In the genomic region with DNA sequence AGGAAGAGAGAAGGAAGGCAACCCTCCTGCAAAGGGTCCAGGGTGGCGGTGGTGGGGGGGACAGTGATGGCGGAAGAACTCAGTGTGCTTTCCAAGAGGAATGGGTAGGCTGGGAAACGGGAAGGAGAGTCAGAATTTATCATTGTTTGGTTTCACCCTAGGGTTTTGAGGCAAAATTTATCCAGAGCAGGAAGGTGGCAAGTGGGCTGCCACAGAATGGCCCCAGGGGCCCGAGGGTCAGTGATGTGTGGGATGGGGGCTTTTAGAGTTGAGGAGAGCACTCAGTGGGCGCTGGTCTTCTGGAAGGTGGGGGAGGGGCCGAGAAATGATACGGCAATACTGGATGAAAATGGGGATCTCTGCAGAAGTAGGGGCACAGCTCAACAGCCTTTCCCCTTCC, we compare ENCODE assay signal across 11 cellular contexts. TPM values are rescaled to one million over a fixed set of nuclear protein-coding genes. Genes with fewer than 3 reads are reported as not detected.
A peak's percentile ranks its signal among the peaks of the same experiment; 100 is the strongest.
DNase-seq lines count a peak whose midpoint lies in the region; ATAC-seq and TF ChIP-seq lines count a peak whose summit lies in the region.
"Had no signal": no experiment of that assay in that cellular context is flagged by ENCODE, and none has a peak within 500 bp of the region (broad histone marks: within the 10 kb centered on the region; RNA-seq: fewer than 3 reads in every experiment).

No MANE protein-coding gene starts in this region.

- in situ Hi-C loops in IMR-90 (cut with MboI; ENCODE audit: low sequenced_read_pairs): no loop called here
- in situ Hi-C loops in HAP-1 (cut with MboI; ENCODE audit: low sequenced_read_pairs): no loop called here

- H3K36me3 ChIP-seq in ACC112 (ENCODE audit: insufficient read depth, low read length) (peaks cover 15% of the 10 kb centered on the region; the same call in 1 of the 2 replicates), IMR-90 (ENCODE audit: control insufficient read depth, insufficient read depth, low read length) (peaks cover 32% of the 10 kb centered on the region), esophagus muscularis mucosa (peaks cover 28 to 49% (median 43%) of the 10 kb centered on the region in 4 donors), neuronal stem cell (replicated peaks in 1 of 2; ENCODE audit: control insufficient read depth in 2 of 2, insufficient read depth in 2 of 2, low read length in 2 of 2) (peaks cover 30 to 39% of the 10 kb centered on the region in 2 donors), HAP-1 (replicated peaks) (peaks cover 30% of the 10 kb centered on the region), H7 (replicated peaks; ENCODE audit: control insufficient read depth, insufficient read depth, low read length) (peaks cover 22% of the 10 kb centered on the region)

- H3K14ac ChIP-seq in IMR-90 (replicated peaks; ENCODE audit: low read depth, low read length): peak overlapping the region; percentile 19; the same call in 1 of the 2 replicates
- no peak overlapping the region for H3K14ac ChIP-seq in neuronal stem cell (ENCODE audit: low read length)

- H3K9ac ChIP-seq in IMR-90 (ENCODE audit: low read depth, low read length) (no peak overlapping the region; the same call in 1 of the 2 replicates), neuronal stem cell (ENCODE audit: low read depth, low read length, poor library complexity) (no peak overlapping the region)

- H2AFZ ChIP-seq in ACC112 (ENCODE audit: low read length, unreplicated experiment): no peak overlapping the region
- H2AFZ ChIP-seq in IMR-90 (replicated peaks; ENCODE audit: low read length, poor library complexity): peak overlapping the region; percentile 82
- H2AFZ ChIP-seq in neuronal stem cell (ENCODE audit: low read length): peak overlapping the region; percentile 81

- dilution Hi-C loops in IMR-90 (cut with HindIII; ENCODE audit: low sequenced_read_pairs, unreplicated experiment): no loop called here

- H3K4me1 ChIP-seq in ACC112 (ENCODE audit: control insufficient read depth, insufficient read depth, low read length, unreplicated experiment) (peaks cover 63% of the 10 kb centered on the region), IMR-90 (ENCODE audit: control insufficient read depth, insufficient read depth, low read length) (peaks cover 33% of the 10 kb centered on the region), esophagus muscularis mucosa (peaks cover 38 to 64% (median 49%) of the 10 kb centered on the region in 4 donors), neuronal stem cell (ENCODE audit: control insufficient read depth in 2 of 2, insufficient read depth in 1 of 2, low read depth in 1 of 2, low read length in 2 of 2) (peaks cover 20 to 31% of the 10 kb centered on the region in 2 donors), HAP-1 (no peaks in the 10 kb centered on the region)

- peaks cover 23% of the 10 kb centered on the region for H3K9me1 ChIP-seq in IMR-90 (ENCODE audit: insufficient read depth, low read length)

- peaks cover 51% of the 10 kb centered on the region for H3K79me2 ChIP-seq in ACC112 (ENCODE audit: control insufficient read depth, insufficient read depth, low read length, unreplicated experiment)

- intact Hi-C loops in IMR-90 (cut with micrococcal nuclease): no loop called here
- intact Hi-C loops in esophagus muscularis mucosa (cut with DNase I): no loop called here

- DNase-seq in IMR-90 (no peak), esophagus muscularis mucosa (ENCODE audit: extremely low spot score) (no peak), neuronal stem cell (ENCODE audit: low spot score) (no peak), DMS 273 (lab: John Stamatoyannopoulos, UW; ENCODE audit: unreplicated experiment) (no peak), HAP-1 (ENCODE audit: low spot score in 2 of 2) (no peak), H7 (no peak), NCI-H446 (lab: John Stamatoyannopoulos, UW) (no peak)
- DNase-seq: activated CD4-positive, alpha-beta T cell treated with anti-CD3 and anti-CD28 coated beads for 48 hours; KBM-7; NK-92 treated with Interleukin-12 subunit alpha and Interleukin-12 subunit beta, amount 100 ng/mL, for 24 hours had no signal

- H4K20me1 ChIP-seq in IMR-90 (ENCODE audit: insufficient read depth, low read length): peaks cover 45% of the 10 kb centered on the region

- H2BK15ac ChIP-seq in IMR-90 (ENCODE audit: low read depth, low read length) (no peak overlapping the region), neuronal stem cell (ENCODE audit: low read length) (no peak overlapping the region)

- H3K23ac ChIP-seq in IMR-90 (ENCODE audit: low read depth, low read length) (peak overlapping the region; percentile 68; the same call in 1 of the 2 replicates), neuronal stem cell (ENCODE audit: low read depth, low read length, poor library complexity) (no peak overlapping the region)

- H3K79me1 ChIP-seq in IMR-90 (ENCODE audit: low read depth in 1 of 2, low read length in 2 of 2) (peaks cover 23 to 87% of the 10 kb centered on the region in 2 experiments), neuronal stem cell (ENCODE audit: low read depth, low read length) (peaks cover 5% of the 10 kb centered on the region)

- H2BK5ac ChIP-seq in IMR-90 (ENCODE audit: low read depth, low read length, poor library complexity, severe bottlenecking) (peak overlapping the region; percentile 27), neuronal stem cell (ENCODE audit: low read length) (no peak overlapping the region)

- no peak overlapping the region for H4K5ac ChIP-seq in IMR-90 (ENCODE audit: low read depth, low read length)

- ATAC-seq in IMR-90 (ENCODE audit: low read depth): no peak

- H3K56ac ChIP-seq in IMR-90 (ENCODE audit: extremely low read depth, insufficient read depth, low read length): no peak overlapping the region

- H3K4ac ChIP-seq in IMR-90 (ENCODE audit: low read depth, low read length): peak overlapping the region; percentile 62; the same call in 1 of the 2 replicates
- no peak overlapping the region for H3K4ac ChIP-seq in neuronal stem cell (ENCODE audit: low read length)

- TF ChIP-seq EP300 in esophagus muscularis mucosa (IDR thresholded peaks at IDR 0.05): no peak

- peak overlapping the region in 1 of 2 experiments; percentile 48; a peak in 1 of 4 replicates for H4K8ac ChIP-seq in IMR-90 (ENCODE audit: low read depth in 2 of 2, low read length in 2 of 2)
- no peak overlapping the region for H4K8ac ChIP-seq in neuronal stem cell (ENCODE audit: low read depth, low read length)

- H4K91ac ChIP-seq in IMR-90 (ENCODE audit: insufficient read depth, low read depth, low read length) (no peak overlapping the region), neuronal stem cell (ENCODE audit: low read depth, low read length, poor library complexity) (no peak overlapping the region)

- no TSS peak for BruUV-seq in IMR-90 (replicated peaks; lab: Mats Ljungman, UMichigan)

- POLR2A ChIA-PET in IMR-90 (lab: Charles Lee; ENCODE audit: unreplicated experiment): interaction anchor here (2.2 kb wide), 1 partner anchor 23 kb away, joined by 5 read pairs; no protein-coding TSS in a partner anchor

- H2AK5ac ChIP-seq in IMR-90 (ENCODE audit: low read depth, low read length) (peak overlapping the region; percentile 84), neuronal stem cell (ENCODE audit: low read depth, low read length) (no peak overlapping the region)

- H3K18ac ChIP-seq in IMR-90 (ENCODE audit: low read depth, low read length) (no peak overlapping the region), neuronal stem cell (ENCODE audit: low read length) (no peak overlapping the region)

- peak overlapping the region; percentile 94 for H3K27ac ChIP-seq in ACC112 (ENCODE audit: low read depth, low read length)
- H3K27ac ChIP-seq in IMR-90 (ENCODE audit: insufficient read depth, low read length): peak overlapping the region; percentile 24
- H3K27ac ChIP-seq in esophagus muscularis mucosa (replicated peaks in 1 of 4): peak overlapping the region; percentile 98 to 99 (median 99)
- H3K27ac ChIP-seq in neuronal stem cell (replicated peaks; ENCODE audit: low read length): peak overlapping the region; percentile 10

- TF ChIP-seq CTCF in IMR-90 (conservative IDR thresholded peaks at IDR 0.05; ENCODE audit: low read depth, low read length) (no peak), esophagus muscularis mucosa (IDR thresholded peaks at IDR 0.05) (no peak)

- peak overlapping the region; percentile 83 for H3K4me3 ChIP-seq in ACC112 (ENCODE audit: low read depth, low read length)
- H3K4me3 ChIP-seq in IMR-90 (ENCODE audit: insufficient read depth, low read depth, low read length): no peak overlapping the region
- H3K4me3 ChIP-seq in esophagus muscularis mucosa: peak overlapping the region; percentile 84 to 97 (median 90)
- H3K4me3 ChIP-seq in neuronal stem cell (ENCODE audit: low read length in 2 of 2): no peak overlapping the region
- H3K4me3 ChIP-seq in HAP-1: no peak overlapping the region
- H3K4me3 ChIP-seq in H7 (ENCODE audit: insufficient read depth, low read depth, low read length): no peak overlapping the region

- H2BK12ac ChIP-seq in neuronal stem cell (ENCODE audit: low read length): no peak overlapping the region

- TF ChIP-seq POLR2A in IMR-90 (IDR thresholded peaks at IDR 0.05; ENCODE audit: low read depth, low read length) (no peak), esophagus muscularis mucosa (IDR thresholded peaks at IDR 0.05; ENCODE audit: low read depth) (no peak)

- H2BK120ac ChIP-seq in IMR-90 (ENCODE audit: low read depth, low read length) (no peak overlapping the region; the same call in 1 of the 2 replicates), neuronal stem cell (ENCODE audit: low read depth, low read length) (no peak overlapping the region)

- CTCF ChIA-PET in IMR-90 (lab: Yijun Ruan, JAX): no interaction called here

- H3K9me3 ChIP-seq in IMR-90 (ENCODE audit: control insufficient read depth, insufficient read depth, low read length) (no peaks in the 10 kb centered on the region), esophagus muscularis mucosa (no peaks in the 10 kb centered on the region), neuronal stem cell (replicated peaks in 1 of 2; ENCODE audit: control insufficient read depth in 2 of 2, insufficient read depth in 1 of 2, low read depth in 1 of 2, low read length in 2 of 2) (no peaks in the 10 kb centered on the region), HAP-1 (no peaks in the 10 kb centered on the region)

- H2BK20ac ChIP-seq in IMR-90 (ENCODE audit: low read depth, low read length): 0 out of 2 replicates have a peak overlapping the region, but pooled peaks have one; percentile 22

- H3K27me3 ChIP-seq in ACC112 (ENCODE audit: insufficient read depth, low read length) (no peaks in the 10 kb centered on the region), IMR-90 (ENCODE audit: control insufficient read depth, insufficient read depth, low read length) (no peaks in the 10 kb centered on the region), esophagus muscularis mucosa (no peaks in the 10 kb centered on the region), neuronal stem cell (ENCODE audit: control insufficient read depth in 3 of 3, insufficient read depth in 3 of 3, low read depth in 1 of 3, low read length in 3 of 3) (no peaks in the 10 kb centered on the region), HAP-1 (ENCODE audit: low read depth) (no peaks in the 10 kb centered on the region), H7 (ENCODE audit: control insufficient read depth, insufficient read depth, low read length) (no peaks in the 10 kb centered on the region)

- 100% methylated on average over 2 of the region's 7 CpGs; no CpG with 5 or more reads in 1 of the 2 experiments for WGBS in IMR-90 (ENCODE audit: extremely low coverage in 2 of 2, insufficient read length in 1 of 2), 2 experiments
- WGBS in esophagus muscularis mucosa: 44% methylated on average over 7 of the region's 7 CpGs
- no CpG with 5 or more reads among the region's 7 CpGs for WGBS in neuronal stem cell (ENCODE audit: extremely low coverage in 2 of 2, insufficient read length in 2 of 2, insufficient replicate concordance in 1 of 2), 2 donors

- H3K4me2 ChIP-seq in IMR-90 (ENCODE audit: low read depth, low read length): peak overlapping the region; percentile 29
- H3K4me2 ChIP-seq in neuronal stem cell (ENCODE audit: insufficient read depth, low read length, poor library complexity, severe bottlenecking): no peak overlapping the region

- TF ChIP-seq RAD21 in IMR-90 (IDR thresholded peaks at IDR 0.05; ENCODE audit: low read length): no peak

- peak overlapping the region; percentile 81 for H2AK9ac ChIP-seq in IMR-90 (replicated peaks; ENCODE audit: low read depth, low read length, poor library complexity)

RNA-seq across cellular contexts. Expression of a gene that starts 0.6 kb away (rescaled TPM):
- total RNA-seq in IMR-90 (2012; rRNA removed) (9.7 and 10.8 TPM in 2 replicates), esophagus muscularis mucosa (10 to 100 TPM; 40.3 to 71.0 (median 59.9) TPM)
- polyA plus RNA-seq in IMR-90 (2012; rRNA removed): 16.5 and 19.5 TPM in 2 replicates
- 28.8 and 38.6 TPM in 2 replicates for polyA plus RNA-seq in IMR-90 (2012; cell fraction: cytosol; rRNA removed)
- 32.2 and 40.8 TPM in 2 replicates for polyA plus RNA-seq in IMR-90 (2012; cell fraction: nucleus; rRNA removed; ENCODE audit: low replicate concordance)
- 16.7 TPM for polyA plus RNA-seq in neuronal stem cell (2013, experiment 1 of 2)
- polyA plus RNA-seq in neuronal stem cell (2013, experiment 2 of 2): 15.7 TPM
- total RNA-seq in H7 (2014; rRNA removed; shearing (Covaris generic)): 36.9 and 41.1 TPM in 2 replicates

RNA-seq across cellular contexts. Expression of a gene that starts 23.4 kb away (rescaled TPM):
- 1.9 and 2.9 TPM in 2 replicates for total RNA-seq in IMR-90 (2012; rRNA removed)
- 5.7 and 5.8 TPM in 2 replicates for polyA plus RNA-seq in IMR-90 (2012; rRNA removed)
- 2.4 and 3.5 TPM in 2 replicates for polyA plus RNA-seq in IMR-90 (2012; cell fraction: cytosol; rRNA removed)
- 20.0 and 46.7 TPM in 2 replicates for polyA plus RNA-seq in IMR-90 (2012; cell fraction: nucleus; rRNA removed; ENCODE audit: low replicate concordance)
- total RNA-seq in esophagus muscularis mucosa: 1 to 10 TPM; 1.8 to 3.4 (median 2.7) TPM
- polyA plus RNA-seq in neuronal stem cell (2013, experiment 1 of 2): 18.1 TPM
- 18.8 TPM for polyA plus RNA-seq in neuronal stem cell (2013, experiment 2 of 2)
- 17.1 and 22.3 TPM in 2 replicates for total RNA-seq in H7 (2014; rRNA removed; shearing (Covaris generic))

RNA-seq across cellular contexts. Expression of a gene that starts 23.5 kb away (rescaled TPM):
- total RNA-seq in IMR-90 (2012; rRNA removed) (47.7 and 132 TPM in 2 replicates), esophagus muscularis mucosa (10 to 100 TPM; 36.0 to 52.1 (median 40.4) TPM)
- 103 and 130 TPM in 2 replicates for polyA plus RNA-seq in IMR-90 (2012; rRNA removed)
- polyA plus RNA-seq in IMR-90 (2012; cell fraction: cytosol; rRNA removed): 60.8 and 128 TPM in 2 replicates
- 131 and 372 TPM in 2 replicates for polyA plus RNA-seq in IMR-90 (2012; cell fraction: nucleus; rRNA removed; ENCODE audit: low replicate concordance)
- 80.4 TPM for polyA plus RNA-seq in neuronal stem cell (2013, experiment 1 of 2)
- polyA plus RNA-seq in neuronal stem cell (2013, experiment 2 of 2): 80.9 TPM
- 92.8 and 100 TPM in 2 replicates for total RNA-seq in H7 (2014; rRNA removed; shearing (Covaris generic))

RNA-seq across cellular contexts. Expression of a gene that starts 23.6 kb away (rescaled TPM):
- total RNA-seq in IMR-90 (2012; rRNA removed) (225 TPM in 2 replicates), esophagus muscularis mucosa (100 to 1,000 TPM; 291 to 418 (median 360) TPM)
- polyA plus RNA-seq in IMR-90 (2012; rRNA removed): 274 and 300 TPM in 2 replicates
- 216 and 229 TPM in 2 replicates for polyA plus RNA-seq in IMR-90 (2012; cell fraction: cytosol; rRNA removed)
- polyA plus RNA-seq in IMR-90 (2012; cell fraction: nucleus; rRNA removed; ENCODE audit: low replicate concordance): 361 and 453 TPM in 2 replicates
- polyA plus RNA-seq in neuronal stem cell (2013, experiment 1 of 2): 102 TPM
- polyA plus RNA-seq in neuronal stem cell (2013, experiment 2 of 2): 99.2 TPM
- total RNA-seq in H7 (2014; rRNA removed; shearing (Covaris generic)): 359 and 392 TPM in 2 replicates

RNA-seq across cellular contexts. Expression of a gene that starts 38.9 kb away (rescaled TPM):
- total RNA-seq in IMR-90 (2012; rRNA removed) (697 and 872 TPM in 2 replicates), esophagus muscularis mucosa (100 to 1,000 TPM; 252 to 356 (median 274) TPM)
- 474 and 514 TPM in 2 replicates for polyA plus RNA-seq in IMR-90 (2012; rRNA removed)
- 246 and 479 TPM in 2 replicates for polyA plus RNA-seq in IMR-90 (2012; cell fraction: cytosol; rRNA removed)
- polyA plus RNA-seq in IMR-90 (2012; cell fraction: nucleus; rRNA removed; ENCODE audit: low replicate concordance): 457 and 630 TPM in 2 replicates
- polyA plus RNA-seq in neuronal stem cell (2013, experiment 1 of 2): 114 TPM
- 116 TPM for polyA plus RNA-seq in neuronal stem cell (2013, experiment 2 of 2)
- total RNA-seq in H7 (2014; rRNA removed; shearing (Covaris generic)): 378 and 392 TPM in 2 replicates

Comparison
In these comparisons a context has a peak if more than half of its experiments do, and no peak if none do; other contexts are left out.
1. H3K27ac ChIP-seq: peak in every context shown above with its lines; median percentile 99 in esophagus muscularis mucosa; 94 in ACC112; 24 in IMR-90; 10 in neuronal stem cell.
2. H3K4me3 ChIP-seq: peak in ACC112 (single experiment) and esophagus muscularis mucosa (4 of 4); none in IMR-90 (single experiment), neuronal stem cell (0 of 2), HAP-1 (single experiment) and H7 (single experiment).